In the genomic region with DNA sequence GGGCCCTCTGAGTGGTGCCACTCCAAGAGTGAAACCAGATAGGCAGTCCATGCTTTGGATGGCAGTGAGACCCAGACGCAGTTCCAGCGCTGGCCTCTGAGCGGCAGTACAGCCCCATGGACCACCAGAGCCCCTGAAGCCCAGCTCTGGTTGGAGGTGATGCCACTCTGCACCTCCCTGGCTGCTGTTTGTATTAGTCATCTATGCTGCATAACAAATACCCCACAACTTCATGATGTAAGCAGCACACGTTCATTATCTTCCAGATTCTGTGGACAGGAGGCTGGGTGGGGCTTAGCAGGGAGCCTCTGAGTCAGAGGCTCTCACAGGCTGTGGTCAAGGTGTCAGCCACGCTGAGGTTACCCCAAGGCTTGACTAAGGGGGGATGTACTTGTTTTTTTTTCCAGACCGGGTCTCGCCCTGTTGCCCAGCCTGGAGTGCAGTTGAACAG, we compare ENCODE assay signal across 1 cellular context.
TF ChIP-seq lines count a peak whose summit lies in the region.

No MANE protein-coding gene starts in this region.

TF ChIP-seq in GM23338, 12 proteins besides CTCF, POLR2A, EP300 and RAD21 (continued from another document):
- TF ChIP-seq REST (IDR thresholded peaks at IDR 0.05; ENCODE audit: unreplicated experiment) (no peak), ZNF331 (CRISPR knock-in tag; IDR thresholded peaks at IDR 0.05; ENCODE audit: low read depth) (no peak), JUNB (IDR thresholded peaks at IDR 0.05; ENCODE audit: unreplicated experiment) (no peak), ZNF462 (CRISPR knock-in tag; IDR thresholded peaks at IDR 0.05) (no peak), EZH2 (IDR thresholded peaks at IDR 0.05; ENCODE audit: low read depth, unreplicated experiment) (no peak)
TF ChIP-seq in GM23338: peak in this region for 0.
